ENCODE assay signal across 26 cellular contexts in the genomic region with DNA sequence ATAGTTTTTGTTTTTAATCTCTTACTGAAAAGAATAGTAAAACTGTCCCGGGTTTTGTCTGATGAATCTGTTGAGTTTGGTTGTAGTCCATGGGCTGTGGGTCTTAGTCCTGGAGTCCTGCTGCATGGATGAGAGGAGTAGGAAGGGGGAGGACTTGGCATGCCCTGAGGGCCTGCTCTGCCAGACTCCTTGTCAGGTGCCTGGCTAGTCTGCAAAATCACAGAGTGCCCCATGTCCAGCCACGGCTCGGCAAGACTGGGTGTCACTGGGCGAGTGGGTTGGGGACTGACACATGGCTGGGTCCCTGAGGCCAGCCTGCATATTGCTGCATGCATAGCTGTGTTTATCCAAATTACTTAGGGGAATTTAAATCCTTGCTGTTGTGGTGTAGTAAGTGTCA. TPM values are rescaled to one million over a fixed set of nuclear protein-coding genes. Genes with fewer than 3 reads are reported as not detected.
DNase-seq lines count a peak whose midpoint lies in the region; ATAC-seq, FAIRE-seq and TF ChIP-seq lines count a peak whose summit lies in the region.
"Had no signal": no experiment of that assay in that cellular context is flagged by ENCODE, and none has a peak within 500 bp of the region (broad histone marks: within the 10 kb centered on the region; RNA-seq: fewer than 3 reads in every experiment).

No MANE protein-coding gene starts in this region.

- no peaks in the 10 kb centered on the region for H3K9me3 ChIP-seq in heart right ventricle
- H3K9me3 ChIP-seq: BLaER1 treated with 17β-estradiol and CSF1 and Interleukin-3, amounts not matched to agents 10 nM and 100 nM; Caco-2; HAP-1 had no signal

- peaks cover 2 to 37% (median 26%) of the 10 kb centered on the region in 9 donors for H3K4me1 ChIP-seq in heart right ventricle
- H3K4me1 ChIP-seq: BLaER1 treated with 17β-estradiol and CSF1 and Interleukin-3, amounts not matched to agents 10 nM and 100 nM; Caco-2; HAP-1 had no signal

- no peak for TF ChIP-seq POLR2A in GM12891 (IDR thresholded peaks at IDR 0.05; ENCODE audit: low read depth, low read length)

- intact Hi-C loops in heart right ventricle (cut with DNase I), result no loop called here

- H3K4me3 ChIP-seq in heart right ventricle, result no peak overlapping the region
- H3K4me3 ChIP-seq: BLaER1 treated with 17β-estradiol and CSF1 and Interleukin-3, amounts not matched to agents 10 nM and 100 nM; GM12878; GM23338; HAP-1 had no signal

- DNase-seq in G401 (ENCODE audit: low spot score) (peak; percentile 29), cerebellar cortex (ENCODE audit: low spot score) (peak; percentile 29), heart right ventricle (peak; percentile 55 to 64), mesenteric fat pad (ENCODE audit: low spot score) (peak; percentile 73), NCI-H2196 treated with DMSO at 0.1 percent for 48 hours (lab: John Stamatoyannopoulos, UW; ENCODE audit: unreplicated experiment) (no peak), GM12891 (ENCODE audit: insufficient read length, low spot score) (no peak)
- DNase-seq: Caco-2; CD4-positive, alpha-beta memory T cell; DMS 273 treated with DMSO at 0.1 percent for 48 hours; DMS79 treated with DMSO at 0.1 percent for 48 hours; KBM-7; MM.1S; NCI-H1048; NCI-H1436; NCI-H1930; NCI-H226; NCI-H524; NCI-H774; NK-92 treated with Interleukin-12 subunit alpha and Interleukin-12 subunit beta, amount 100 ng/mL, for 24 hours had no signal

- no peak for FAIRE-seq in GM12891 (lab: Jason Lieb, UNC)
- FAIRE-seq: GM12878 had no signal

- H3K27me3 ChIP-seq in heart right ventricle, result no peaks in the 10 kb centered on the region
- H3K27me3 ChIP-seq: BLaER1 treated with 17β-estradiol and CSF1 and Interleukin-3, amounts not matched to agents 10 nM and 100 nM had no signal

- WGBS in heart right ventricle, 2 donors, result 53 to 65% methylated on average over 4 of the region's 4 CpGs

- H3K36me3 ChIP-seq in heart right ventricle, result peaks cover 0 to 80% (median 8%) of the 10 kb centered on the region in 9 donors

- ATAC-seq in heart right ventricle (peak; percentile 64 to 92 (median 86)), HG03565 (IDR thresholded peaks at IDR 0.05; ENCODE audit: unreplicated experiment) (no peak)
- ATAC-seq: GM12878, GM23338 had no signal

- peak overlapping the region in 3 of 10 donors; percentile 21 to 72 (median 48) for H3K27ac ChIP-seq in heart right ventricle
- H3K27ac ChIP-seq: BLaER1 treated with 17β-estradiol and CSF1 and Interleukin-3, amounts not matched to agents 10 nM and 100 nM; RWPE1 had no signal

- no peak for TF ChIP-seq CTCF in heart right ventricle (IDR thresholded peaks at IDR 0.05)

- in situ Hi-C loops in G401 (cut with HindIII; ENCODE audit: low sequenced_read_pairs), result no loop called here

TF ChIP-seq in GM12891, 5 proteins besides CTCF, POLR2A, EP300 and RAD21:
- no peak for TF ChIP-seq PAX5 (IDR thresholded peaks at IDR 0.05; ENCODE audit: insufficient read depth, low read length, severe bottlenecking)
- TF ChIP-seq POLR2AphosphoS5 (IDR thresholded peaks at IDR 0.05; ENCODE audit: low read depth, low read length), result no peak
- no peak for TF ChIP-seq TAF1 (IDR thresholded peaks at IDR 0.05; ENCODE audit: low read depth, low read length)
- no peak for TF ChIP-seq POU2F2 (IDR thresholded peaks at IDR 0.05; ENCODE audit: low read depth, low read length)
- TF ChIP-seq SPI1 (IDR thresholded peaks at IDR 0.05; ENCODE audit: low read depth, low read length), result no peak

RNA-seq across cellular contexts. Expression of a gene that starts 9.7 kb away (rescaled TPM):
- total RNA-seq in G401 (2014; rRNA removed; shearing (Covaris generic)), result 6.8 and 7.5 TPM in 2 replicates
- total RNA-seq in heart right ventricle (1 to 10 TPM; 2.1 to 5.4 (median 3.2) TPM), mesenteric fat pad (6.8 TPM)
- 1 to 10 TPM; 1.9 to 2.4 TPM for polyA plus RNA-seq in heart right ventricle
- polyA plus RNA-seq in GM12891 (2012; ENCODE audit: low read depth, missing spikeins), result 0.89 TPM

RNA-seq across cellular contexts. Expression of a gene that starts 29.0 kb away (rescaled TPM):
- 0.17 TPM in 1 of 2 replicates, not detected in the other for total RNA-seq in G401 (2014; rRNA removed; shearing (Covaris generic))
- total RNA-seq in heart right ventricle (10 to 100 TPM; 12.3 to 57.3 (median 26.9) TPM), mesenteric fat pad (44.0 TPM)
- polyA plus RNA-seq in heart right ventricle, result 10 to 100 TPM; 14.2 to 56.3 TPM
- polyA plus RNA-seq in GM12891 (2012; ENCODE audit: low read depth, missing spikeins), result 0.10 TPM
- total RNA-seq: HT1080 had no signal

Comparison
In these comparisons a context has a peak if more than half of its experiments do, and no peak if none do; other contexts are left out.
1. DNase-seq: peak in G401 (single experiment), cerebellar cortex (single experiment), heart right ventricle (2 of 2) and mesenteric fat pad (single experiment); none in NCI-H2196 treated with DMSO at 0.1 percent for 48 hours (single experiment) and GM12891 (single experiment).
2. RNA of a gene that starts 29.0 kb away (total RNA-seq): 44.0 TPM in mesenteric fat pad (single experiment) and 12.3 to 57.3 TPM in heart right ventricle; 0.17 TPM in G401; every median in the first group is over 10 times any median in the second.